Comparison of ENCODE assay signal across 8 cellular contexts in the genomic region with DNA sequence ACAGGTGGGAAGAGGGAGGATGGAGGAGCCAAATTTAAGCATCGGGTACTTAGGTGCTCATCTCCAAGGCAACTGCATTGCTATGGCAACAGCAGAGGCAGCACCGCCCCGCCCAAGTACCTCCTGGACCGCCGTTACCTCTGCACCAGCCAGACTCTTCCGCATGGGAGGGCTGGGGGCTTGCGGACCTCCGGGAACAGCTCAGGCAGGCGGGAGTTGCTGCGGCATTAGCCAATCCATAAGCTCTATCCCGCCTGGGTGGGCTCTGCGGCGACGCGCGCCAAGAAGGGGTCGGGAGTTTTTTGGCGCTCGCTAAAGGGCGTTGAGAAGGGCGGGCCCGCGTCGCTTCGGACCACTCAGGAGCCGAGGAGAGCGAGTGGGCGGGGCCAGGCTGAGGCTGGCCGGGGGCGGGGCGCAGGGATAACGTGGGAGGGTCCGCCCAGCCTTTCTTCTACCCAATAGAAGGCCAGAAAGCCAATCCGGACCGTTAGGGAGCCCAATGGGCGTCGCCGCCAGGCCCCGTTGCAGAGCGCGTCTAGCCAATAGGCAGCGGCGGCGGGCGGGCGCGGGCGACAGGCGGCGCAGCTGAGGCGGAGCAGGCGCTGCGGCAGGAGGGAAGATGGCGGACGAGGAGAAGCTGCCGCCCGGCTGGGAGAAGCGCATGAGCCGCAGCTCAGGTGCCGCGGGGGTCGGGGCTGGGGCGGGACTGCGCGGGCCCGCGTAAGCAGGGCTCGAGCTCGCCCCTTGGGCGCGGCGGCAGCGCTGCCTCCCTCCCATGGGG. TPM values are rescaled to one million over a fixed set of nuclear protein-coding genes. Genes with fewer than 3 reads are reported as not detected.
A peak's percentile ranks its signal among the peaks of the same experiment; 100 is the strongest.
DNase-seq lines count a peak whose midpoint lies in the region; ATAC-seq and TF ChIP-seq lines count a peak whose summit lies in the region.

A gene (plus strand): TSS at position 593 of the 781 bp plus-strand sequence. CDS start 27 bp downstream, at position 620.

- H3K27ac ChIP-seq in lung (ENCODE audit: low read depth in 1 of 2, low read length in 1 of 2), result peak within 1 kb of the TSS; percentile 72 to 80

- 0 to 1% methylated on average over 51 to 73 of the region's 73 CpGs for WGBS in lung, 2 donors

- peaks cover 0 to 6% of the 10 kb centered on the region in 2 donors for H3K4me1 ChIP-seq in lung (ENCODE audit: control insufficient read depth in 2 of 2, insufficient read depth in 2 of 2, low read length in 2 of 2)

- no peaks in the 10 kb centered on the region for H3K27me3 ChIP-seq in lung (ENCODE audit: control insufficient read depth, insufficient read depth)

- peak; percentile 92 for ATAC-seq in GM19467 (IDR thresholded peaks at IDR 0.05; ENCODE audit: unreplicated experiment)
- peak; percentile 99 for ATAC-seq in lung (ENCODE audit: insufficient read depth, low FRiP score)

- H3K4me3 ChIP-seq in lung, result peak within 1 kb of the TSS; percentile 88

- H3K36me3 ChIP-seq in lung (ENCODE audit: control insufficient read depth in 2 of 2, insufficient read depth in 2 of 2, low read length in 2 of 2), result peaks cover 0 to 6% of the 10 kb centered on the region in 2 donors

- TF ChIP-seq CTCF in lung (IDR thresholded peaks at IDR 0.05; ENCODE audit: control extremely low read depth, extremely low read depth), result peak; percentile 70

- no peaks in the 10 kb centered on the region for H3K9me3 ChIP-seq in lung (ENCODE audit: control insufficient read depth in 2 of 2, insufficient read depth in 1 of 2, low read length in 1 of 2)

- DNase-seq in COLO668 (lab: John Stamatoyannopoulos, UW; ENCODE audit: unreplicated experiment) (peak; percentile 99), HS-5 (ENCODE audit: low read depth) (peak; percentile 92), NK-92 (lab: John Stamatoyannopoulos, UW; ENCODE audit: unreplicated experiment) (peak; percentile 93), lung (ENCODE audit: low spot score) (peak; percentile 99)
- peak; percentile 98 for DNase-seq in activated CD8-positive, alpha-beta memory T cell treated with anti-CD3 and anti-CD28 coated beads for 1 hour (ENCODE audit: extremely low read depth in 1 of 2, low read depth in 1 of 2)
- DNase-seq in effector CD4-positive, alpha-beta T cell, result peak; percentile 98
- DNase-seq in stimulated activated CD4-positive, alpha-beta T cell treated with anti-CD3 and anti-CD28 coated beads, TNF-alpha, amount 100 ng/mL, for 4 hours (ENCODE audit: low read depth in 3 of 3), result peak; percentile 98 to 99 (median 98)

RNA-seq across cellular contexts. Expression of the gene that starts here (rescaled TPM):
- 10 to 100 TPM; 77.4 to 81.1 TPM for total RNA-seq in lung
- 100 to 1,000 TPM in 1 of 2 donors, 10 to 100 TPM in 1; 69.8 to 108 TPM for polyA plus RNA-seq in lung

Comparison
In these comparisons a context has a peak if more than half of its experiments do, and no peak if none do; other contexts are left out.
1. Peak in every context shown above with its lines: DNase-seq, ATAC-seq, H3K4me3 ChIP-seq and H3K27ac ChIP-seq.